12 cellular contexts compared by ENCODE assay signal in genomic region chr13:42337808-42338600, GRCh38.
"Had no signal": no experiment of that assay in that cellular context is flagged by ENCODE, and none has a peak within 500 bp of the region (broad histone marks: within the 10 kb centered on the region; RNA-seq: fewer than 3 reads in every experiment).

No MANE protein-coding gene starts in this region.

- DNase-seq: activated B cell treated with CpG ODN at 0.5 μM for 24 hours; activated CD4-positive, alpha-beta T cell treated with anti-CD3 and anti-CD28 coated beads, Interleukin-2, amount 10 ng/mL, durations not matched to agents 7 days and 5 days; activated naive CD4-positive, alpha-beta T cell treated with anti-CD3 and anti-CD28 coated beads, Interleukin-2, amount 50 U/mL, for 16 hours; activated T-cell treated with anti-CD3 and anti-CD28 coated beads, Interleukin-2, amount 50 U/mL, for 1 hour; amygdala; glutamatergic neuron; left cardiac atrium; lower lobe of right lung; naive B cell; small intestine had no signal

- H3K9me3 Mint-ChIP-seq: activated B cell treated with CpG ODN at 0.5 μM for 24 hours, naive B cell had no signal

- H3K36me3 Mint-ChIP-seq: naive B cell had no signal

- ATAC-seq: esophagus mucosa, left cardiac atrium, lower lobe of right lung had no signal

- H3K9me3 ChIP-seq: lower lobe of right lung, tibial nerve had no signal

- H3K27ac Mint-ChIP-seq: activated B cell treated with CpG ODN at 0.5 μM for 24 hours; activated CD4-positive, alpha-beta T cell treated with anti-CD3 and anti-CD28 coated beads, Interleukin-2, amount 10 ng/mL, durations not matched to agents 7 days and 5 days; naive B cell had no signal

- H3K36me3 ChIP-seq: lower lobe of right lung, tibial nerve had no signal

- H3K4me3 Mint-ChIP-seq: activated B cell treated with CpG ODN at 0.5 μM for 24 hours; activated CD4-positive, alpha-beta T cell treated with anti-CD3 and anti-CD28 coated beads, Interleukin-2, amount 10 ng/mL, durations not matched to agents 7 days and 5 days; naive B cell had no signal

- H3K4me3 ChIP-seq: lower lobe of right lung, tibial nerve had no signal

- H3K27me3 ChIP-seq: tibial nerve had no signal

- H3K27ac ChIP-seq: lower lobe of right lung, tibial nerve had no signal

- H3K4me1 ChIP-seq: lower lobe of right lung, tibial nerve had no signal

- H3K27me3 Mint-ChIP-seq: activated B cell treated with CpG ODN at 0.5 μM for 24 hours; activated CD4-positive, alpha-beta T cell treated with anti-CD3 and anti-CD28 coated beads, Interleukin-2, amount 10 ng/mL, durations not matched to agents 7 days and 5 days; naive B cell had no signal
